Comparison of ENCODE assay signal across 20 cellular contexts in the genomic region with DNA sequence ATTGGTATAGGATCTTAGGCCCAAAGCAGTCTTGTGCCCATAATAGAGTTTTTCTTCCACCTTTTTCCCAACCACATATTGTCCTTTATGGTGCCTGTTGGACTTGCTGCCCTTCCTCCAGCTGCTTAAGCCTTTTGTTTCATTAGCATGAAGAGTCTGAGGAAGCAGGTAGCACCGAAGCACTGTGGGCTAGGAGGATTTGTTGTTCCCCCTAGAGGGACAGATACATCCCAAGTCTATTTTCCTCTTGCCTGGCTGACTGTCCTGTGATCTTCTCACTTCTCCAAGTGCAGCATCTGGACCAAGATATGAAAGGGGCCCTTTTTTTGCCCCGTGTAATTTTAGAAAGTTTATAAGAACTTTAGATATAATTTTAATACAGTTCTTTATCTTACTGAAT. TPM values are rescaled to one million over a fixed set of nuclear protein-coding genes. Genes with fewer than 3 reads are reported as not detected.
DNase-seq lines count a peak whose midpoint lies in the region; ATAC-seq and TF ChIP-seq lines count a peak whose summit lies in the region.
"Had no signal": no experiment of that assay in that cellular context is flagged by ENCODE, and none has a peak within 500 bp of the region (broad histone marks: within the 10 kb centered on the region; RNA-seq: fewer than 3 reads in every experiment).

No MANE protein-coding gene starts in this region.

- H3K27ac Mint-ChIP-seq in endodermal cell, result peak overlapping the region; percentile 21
- H3K27ac Mint-ChIP-seq: CD4-positive, CD25-positive, alpha-beta regulatory T cell; CD8-positive, alpha-beta T cell had no signal

- no peak overlapping the region for H3K4me3 ChIP-seq in H7 (ENCODE audit: insufficient read depth, low read depth, low read length)
- no peak overlapping the region for H3K4me3 ChIP-seq in endodermal cell (ENCODE audit: low read length)
- no peak overlapping the region for H3K4me3 ChIP-seq in iPS DF 6.9 (ENCODE audit: low read length)
- H3K4me3 ChIP-seq in mesendoderm (ENCODE audit: low read length), result no peak overlapping the region
- H3K4me3 ChIP-seq in psoas muscle, result no peak overlapping the region
- H3K4me3 ChIP-seq: A549 had no signal

- no peak overlapping the region for H3K27ac ChIP-seq in endodermal cell (ENCODE audit: low read depth, low read length)
- H3K27ac ChIP-seq in iPS DF 6.9 (ENCODE audit: low read length), result no peak overlapping the region
- H3K27ac ChIP-seq in mesendoderm (ENCODE audit: low read depth, low read length), result no peak overlapping the region
- no peak overlapping the region for H3K27ac ChIP-seq in psoas muscle
- H3K27ac ChIP-seq: A549, C4-2B had no signal

- 70% methylated on average over 1 of the region's 2 CpGs; no CpG with 5 or more reads in 1 of the 2 experiments for WGBS in endodermal cell (ENCODE audit: insufficient coverage in 1 of 2, insufficient read length in 1 of 2), 2 experiments
- WGBS in iPS DF 6.9 (ENCODE audit: insufficient coverage, insufficient read length), result no CpG with 5 or more reads among the region's 2 CpGs
- WGBS in mesendoderm (ENCODE audit: extremely low coverage, insufficient coverage, low lambda C conversion rate), result no CpG with 5 or more reads among the region's 2 CpGs
- WGBS in psoas muscle, 3 donors, result 72 to 77% (median 75%) methylated on average over 2 of the region's 2 CpGs

- H4K5ac ChIP-seq in mesendoderm (ENCODE audit: low read length), result no peak overlapping the region

- H3K9ac ChIP-seq in endodermal cell (ENCODE audit: extremely low read depth, low read length, poor library complexity, severe bottlenecking) (no peak overlapping the region), mesendoderm (ENCODE audit: low read length) (no peak overlapping the region)

- H3K4me1 ChIP-seq in endodermal cell (ENCODE audit: control insufficient read depth, insufficient read depth, low read length) (peaks cover 10% of the 10 kb centered on the region), iPS DF 6.9 (ENCODE audit: control insufficient read depth, insufficient read depth, low read length) (no peaks in the 10 kb centered on the region), mesendoderm (ENCODE audit: control insufficient read depth, low read depth, low read length) (no peaks in the 10 kb centered on the region), psoas muscle (no peaks in the 10 kb centered on the region)
- H3K4me1 ChIP-seq: A549, Caco-2 had no signal

- intact Hi-C loops in psoas muscle (cut with DNase I), result no loop called here

- no peak overlapping the region for H2BK120ac ChIP-seq in mesendoderm (ENCODE audit: low read depth, low read length)

- H2AK5ac ChIP-seq in mesendoderm (ENCODE audit: low read length), result no peak overlapping the region

- H3K4ac ChIP-seq in mesendoderm (ENCODE audit: low read depth, low read length), result no peak overlapping the region

- H3K27me3 ChIP-seq in H7 (ENCODE audit: control insufficient read depth, insufficient read depth, low read length) (no peaks in the 10 kb centered on the region), endodermal cell (ENCODE audit: control insufficient read depth, insufficient read depth, low read length, poor library complexity, severe bottlenecking) (no peaks in the 10 kb centered on the region), iPS DF 6.9 (ENCODE audit: control insufficient read depth, insufficient read depth, low read length) (no peaks in the 10 kb centered on the region), mesendoderm (ENCODE audit: insufficient read depth, low read length, poor library complexity) (no peaks in the 10 kb centered on the region), psoas muscle (ENCODE audit: insufficient read depth in 3 of 3, low read length in 2 of 3) (no peaks in the 10 kb centered on the region)

- peaks cover 9% of the 10 kb centered on the region for H3K9me3 Mint-ChIP-seq in endodermal cell

- no peak overlapping the region for H2BK5ac ChIP-seq in mesendoderm (ENCODE audit: low read length)

- no peaks in the 10 kb centered on the region for H3K79me2 ChIP-seq in mesendoderm (ENCODE audit: control insufficient read depth, insufficient read depth, low read length)

- H3K36me3 ChIP-seq in H7 (replicated peaks; ENCODE audit: control insufficient read depth, insufficient read depth, low read length), result no peaks in the 10 kb centered on the region
- peaks cover 19% of the 10 kb centered on the region for H3K36me3 ChIP-seq in endodermal cell (ENCODE audit: control insufficient read depth, insufficient read depth, low read length)
- no peaks in the 10 kb centered on the region for H3K36me3 ChIP-seq in iPS DF 6.9 (ENCODE audit: control insufficient read depth, insufficient read depth, low read length)
- H3K36me3 ChIP-seq in mesendoderm (ENCODE audit: control insufficient read depth, insufficient read depth, low read length), result no peaks in the 10 kb centered on the region
- H3K36me3 ChIP-seq in psoas muscle (ENCODE audit: insufficient read depth in 1 of 2, low read depth in 1 of 2), result no peaks in the 10 kb centered on the region

- H4K8ac ChIP-seq in mesendoderm (ENCODE audit: low read depth, low read length), result no peak overlapping the region

- H3K4me3 Mint-ChIP-seq in endodermal cell, result no peak overlapping the region
- H3K4me3 Mint-ChIP-seq: CD4-positive, CD25-positive, alpha-beta regulatory T cell; CD8-positive, alpha-beta T cell; H9 had no signal

- no peak overlapping the region for H3K18ac ChIP-seq in mesendoderm (ENCODE audit: low read length)

- no peak overlapping the region for H3K23ac ChIP-seq in mesendoderm (ENCODE audit: low read length)

- no peak overlapping the region for H2BK15ac ChIP-seq in mesendoderm (replicated peaks; ENCODE audit: low read depth)

- TF ChIP-seq CTCF in endodermal cell (conservative IDR thresholded peaks at IDR 0.05), result no peak
- TF ChIP-seq CTCF in psoas muscle (IDR thresholded peaks at IDR 0.05), result no peak

- no peaks in the 10 kb centered on the region for H3K27me3 Mint-ChIP-seq in endodermal cell (ENCODE audit: insufficient read depth)
- H3K27me3 Mint-ChIP-seq: CD4-positive, CD25-positive, alpha-beta regulatory T cell had no signal

- no peak overlapping the region for H3K56ac ChIP-seq in mesendoderm (ENCODE audit: low read length)

- peaks cover 21% of the 10 kb centered on the region for H3K4me1 Mint-ChIP-seq in endodermal cell

- peaks cover 27% of the 10 kb centered on the region for H3K36me3 Mint-ChIP-seq in endodermal cell (ENCODE audit: low read depth)

- H3K9me3 ChIP-seq in endodermal cell (ENCODE audit: control insufficient read depth, low read length), result peaks cover 27% of the 10 kb centered on the region
- no peaks in the 10 kb centered on the region for H3K9me3 ChIP-seq in iPS DF 6.9 (ENCODE audit: control insufficient read depth, insufficient read depth, low read length)
- H3K9me3 ChIP-seq in psoas muscle, result peaks cover 18% of the 10 kb centered on the region

- no peaks in the 10 kb centered on the region for H3K79me1 ChIP-seq in mesendoderm (ENCODE audit: low read length)

- DNase-seq in H7, result peak; percentile 4
- DNase-seq in endodermal cell, result no peak
- peak; percentile 9 for DNase-seq in iPS DF 6.9 (ENCODE audit: low read depth, low spot score)
- DNase-seq in mesendoderm, result peak; percentile 18
- no peak for DNase-seq in C1 segment of cervical spinal cord (lab: John Stamatoyannopoulos, UW)
- no peak for DNase-seq in psoas muscle
- no peak for DNase-seq in ecto neural progenitor cell (ENCODE audit: low spot score)
- DNase-seq: 8988T; ACHN; Caco-2; CD4-positive, CD25-positive, alpha-beta regulatory T cell; CD8-positive, alpha-beta T cell; DMS153; DND-41; GOT3; H9 had no signal

- ATAC-seq in psoas muscle (no peak), GM18517 (IDR thresholded peaks at IDR 0.05; ENCODE audit: unreplicated experiment) (no peak)
- ATAC-seq: A549; CD8-positive, alpha-beta T cell; HCT116 had no signal

- H3K4me2 ChIP-seq in mesendoderm (ENCODE audit: low read length), result no peak overlapping the region
- H3K4me2 ChIP-seq: A549 had no signal

RNA-seq across cellular contexts. Expression of gene COL10A1, which starts 50.7 kb away (rescaled TPM):
- 0.04 TPM in 1 of 2 replicates, not detected in the other for total RNA-seq in H7 (2014; rRNA removed; shearing (Covaris generic))
- total RNA-seq in endodermal cell (not detected), psoas muscle (under 1 TPM in 1 of 4 donors, not detected in 3; 0.41 TPM)
- not detected for polyA plus RNA-seq in endodermal cell (2013, experiment 1 of 2)
- not detected for polyA plus RNA-seq in endodermal cell (2013, experiment 2 of 2)
- polyA plus RNA-seq in mesendoderm (2013, experiment 1 of 2), result 0.07 TPM
- 0.21 TPM for polyA plus RNA-seq in mesendoderm (2013, experiment 2 of 2)
- polyA plus RNA-seq in psoas muscle, result under 1 TPM in 1 of 3 donors, not detected in 2; 0.08 TPM
- total RNA-seq: Caco-2; CD4-positive, CD25-positive, alpha-beta regulatory T cell; CD8-positive, alpha-beta T cell; H9 had no signal
- polyA plus RNA-seq: A549; CD4-positive, CD25-positive, alpha-beta regulatory T cell had no signal

Comparison
In these comparisons a context has a peak if more than half of its experiments do, and no peak if none do; other contexts are left out.
1. DNase-seq: peak in H7 (single experiment), iPS DF 6.9 (single experiment) and mesendoderm (single experiment); none in endodermal cell (single experiment), C1 segment of cervical spinal cord (0 of 14), psoas muscle (0 of 2) and ecto neural progenitor cell (single experiment).